In genomic region chr5:152288917-152289595, GRCh38 we compare ENCODE assay signal across 20 cellular contexts.
DNase-seq lines count a peak whose midpoint lies in the region; ATAC-seq and TF ChIP-seq lines count a peak whose summit lies in the region.
"Had no signal": no experiment of that assay in that cellular context is flagged by ENCODE, and none has a peak within 500 bp of the region (broad histone marks: within the 10 kb centered on the region; RNA-seq: fewer than 3 reads in every experiment).

No MANE protein-coding gene starts in this region.

- H3K27ac Mint-ChIP-seq in stimulated activated naive B cell treated with anti-CD40 and anti-IgM and Interleukin-4, amounts not matched to agents 10 μg/mL and 1 μg/mL and 100 μg/mL, for 72 hours, result no peak overlapping the region
- H3K27ac Mint-ChIP-seq: activated CD4-positive, alpha-beta T cell treated with anti-CD3 and anti-CD28 coated beads, Interleukin-2, amount 10 ng/mL, durations not matched to agents 24 days and 14 days; dendritic cell treated with granulocyte-macrophage colony-stimulating factor and Interleukin-4, amounts not matched to agents 40 ng/mL and 50 ng/mL, for 4 days; neural progenitor cell had no signal

- no peaks in the 10 kb centered on the region for H3K36me3 ChIP-seq in ascending aorta
- H3K36me3 ChIP-seq in vagina, result no peaks in the 10 kb centered on the region
- H3K36me3 ChIP-seq: adrenal gland, BE2C, neural progenitor cell had no signal

- no peak for TF ChIP-seq POLR2A in vagina (IDR thresholded peaks at IDR 0.05)

- peaks cover 0 to 2% of the 10 kb centered on the region in 2 donors for H3K27me3 Mint-ChIP-seq in stimulated activated naive B cell treated with anti-CD40 and anti-IgM and Interleukin-4, amounts not matched to agents 10 μg/mL and 1 μg/mL and 100 μg/mL, for 72 hours
- H3K27me3 Mint-ChIP-seq: activated CD4-positive, alpha-beta T cell treated with anti-CD3 and anti-CD28 coated beads, Interleukin-2, amount 10 ng/mL, durations not matched to agents 24 days and 14 days; dendritic cell treated with granulocyte-macrophage colony-stimulating factor and Interleukin-4, amounts not matched to agents 40 ng/mL and 50 ng/mL, for 4 days had no signal

- DNase-seq in Right ventricle myocardium inferior (ENCODE audit: missing footprints), result no peak
- DNase-seq in cardiac septum (ENCODE audit: low spot score), result no peak
- DNase-seq in ascending aorta (ENCODE audit: low spot score in 2 of 2), result no peak
- DNase-seq in left lobe of liver (ENCODE audit: low spot score), result no peak
- DNase-seq in vagina (ENCODE audit: extremely low spot score in 2 of 2), result no peak
- no peak for DNase-seq in NCI-H1105 (lab: John Stamatoyannopoulos, UW)
- DNase-seq in stimulated activated naive B cell treated with anti-CD40 and anti-IgM and Interleukin-4, amounts not matched to agents 10 μg/mL and 1 μg/mL and 100 μg/mL, for 72 hours, result no peak
- DNase-seq: activated CD4-positive, alpha-beta T cell treated with anti-CD3 and anti-CD28 coated beads, Interleukin-2, amount 10 ng/mL, durations not matched to agents 24 days and 14 days; activated naive CD4-positive, alpha-beta T cell treated with Interleukin-2 at 50 U/mL for 16 hours; activated T-cell treated with anti-CD3 and anti-CD28 coated beads, Interleukin-2, amount 50 U/mL, for 48 hours; BE2C; Calu3; IMR-90; NCI-H1417; NCI-H526 treated with DMSO at 0.1 percent for 48 hours had no signal

- H3K4me3 ChIP-seq in ascending aorta (no peak overlapping the region), vagina (no peak overlapping the region)
- H3K4me3 ChIP-seq: A549, adrenal gland, neural progenitor cell had no signal

- H3K9me3 Mint-ChIP-seq in stimulated activated naive B cell treated with anti-CD40 and anti-IgM and Interleukin-4, amounts not matched to agents 10 μg/mL and 1 μg/mL and 100 μg/mL, for 72 hours, result peaks cover 0 to 3% of the 10 kb centered on the region in 2 donors
- H3K9me3 Mint-ChIP-seq: activated CD4-positive, alpha-beta T cell treated with anti-CD3 and anti-CD28 coated beads, Interleukin-2, amount 10 ng/mL, durations not matched to agents 24 days and 14 days; dendritic cell treated with granulocyte-macrophage colony-stimulating factor and Interleukin-4, amounts not matched to agents 40 ng/mL and 50 ng/mL, for 4 days; neural progenitor cell had no signal

- H3K27me3 ChIP-seq in ascending aorta (no peaks in the 10 kb centered on the region), vagina (no peaks in the 10 kb centered on the region)
- H3K27me3 ChIP-seq: adrenal gland, BE2C, neural progenitor cell had no signal

- intact Hi-C loops in Right ventricle myocardium inferior (cut with DNase I), result no loop called here
- intact Hi-C loops in cardiac septum (cut with DNase I), result loop anchor here (5.0 kb wide), 1 partner anchor 462 kb away; no protein-coding TSS in a partner anchor
- intact Hi-C loops in ascending aorta (cut with DNase I), result loop anchor here (2.0 to 10.0 kb wide), 2 partner anchors 14 to 624 kb away; no protein-coding TSS in a partner anchor
- intact Hi-C loops in vagina (cut with DNase I), result loop anchor here (5.0 kb wide), 1 partner anchor 512 kb away; no protein-coding TSS in a partner anchor

- H3K36me3 Mint-ChIP-seq in stimulated activated naive B cell treated with anti-CD40 and anti-IgM and Interleukin-4, amounts not matched to agents 10 μg/mL and 1 μg/mL and 100 μg/mL, for 72 hours, result no peaks in the 10 kb centered on the region
- H3K36me3 Mint-ChIP-seq: neural progenitor cell had no signal

- no peaks in the 10 kb centered on the region for H3K9me3 ChIP-seq in ascending aorta
- no peaks in the 10 kb centered on the region for H3K9me3 ChIP-seq in vagina
- H3K9me3 ChIP-seq: A549, adrenal gland, BE2C had no signal

- H3K4me1 Mint-ChIP-seq in stimulated activated naive B cell treated with anti-CD40 and anti-IgM and Interleukin-4, amounts not matched to agents 10 μg/mL and 1 μg/mL and 100 μg/mL, for 72 hours, result no peaks in the 10 kb centered on the region
- H3K4me1 Mint-ChIP-seq: activated CD4-positive, alpha-beta T cell treated with anti-CD3 and anti-CD28 coated beads, Interleukin-2, amount 10 ng/mL, durations not matched to agents 24 days and 14 days had no signal

- no peak overlapping the region for H3K4me3 Mint-ChIP-seq in stimulated activated naive B cell treated with anti-CD40 and anti-IgM and Interleukin-4, amounts not matched to agents 10 μg/mL and 1 μg/mL and 100 μg/mL, for 72 hours
- H3K4me3 Mint-ChIP-seq: activated CD4-positive, alpha-beta T cell treated with anti-CD3 and anti-CD28 coated beads, Interleukin-2, amount 10 ng/mL, durations not matched to agents 24 days and 14 days; dendritic cell treated with granulocyte-macrophage colony-stimulating factor and Interleukin-4, amounts not matched to agents 40 ng/mL and 50 ng/mL, for 4 days; neural progenitor cell had no signal

- H3K27ac ChIP-seq in ascending aorta (peak overlapping the region; percentile 60 to 73), vagina (peak overlapping the region; percentile 42)
- H3K27ac ChIP-seq: A549, neural progenitor cell had no signal

- peak; percentile 38 for ATAC-seq in Right ventricle myocardium inferior
- ATAC-seq in left lobe of liver, result peak; percentile 67
- no peak for ATAC-seq in stimulated activated naive B cell treated with anti-CD40 and anti-IgM and Interleukin-4, amounts not matched to agents 10 μg/mL and 1 μg/mL and 100 μg/mL, for 72 hours (replicated peaks)
- no peak for ATAC-seq in GM18909 (IDR thresholded peaks at IDR 0.05; ENCODE audit: poor library complexity, unreplicated experiment)
- ATAC-seq: A549 had no signal

- peaks cover 0 to 12% of the 10 kb centered on the region in 2 donors for H3K4me1 ChIP-seq in ascending aorta
- H3K4me1 ChIP-seq in vagina, result peaks cover 9% of the 10 kb centered on the region
- H3K4me1 ChIP-seq: A549, adrenal gland, BE2C, neural progenitor cell had no signal

- TF ChIP-seq CTCF in ascending aorta (IDR thresholded peaks at IDR 0.05), result no peak
- TF ChIP-seq CTCF in vagina (IDR thresholded peaks at IDR 0.05), result no peak

Comparison
In these comparisons a context has a peak if more than half of its experiments do, and no peak if none do; other contexts are left out.
1. ATAC-seq: peak in Right ventricle myocardium inferior (single experiment) and left lobe of liver (single experiment); none in stimulated activated naive B cell treated with anti-CD40 and anti-IgM and Interleukin-4, amounts not matched to agents 10 μg/mL and 1 μg/mL and 100 μg/mL, for 72 hours (0 of 2) and GM18909 (single experiment).